ENCODE assay signal across 12 cellular contexts in genomic region chr1:174209347-174210187, GRCh38.
A peak's percentile ranks its signal among the peaks of the same experiment; 100 is the strongest.
DNase-seq lines count a peak whose midpoint lies in the region; ATAC-seq lines count a peak whose summit lies in the region.
"Had no signal": no experiment of that assay in that cellular context is flagged by ENCODE, and none has a peak within 500 bp of the region (broad histone marks: within the 10 kb centered on the region; RNA-seq: fewer than 3 reads in every experiment).

No MANE protein-coding gene starts in this region.

- no peaks in the 10 kb centered on the region for H3K27me3 Mint-ChIP-seq in activated naive CD8-positive, alpha-beta T cell treated with anti-CD3 and anti-CD28 coated beads, Interleukin-2, amount 50 U/mL, for 24 hours

- no peak overlapping the region for H3K27ac Mint-ChIP-seq in activated naive CD8-positive, alpha-beta T cell treated with anti-CD3 and anti-CD28 coated beads, Interleukin-2, amount 50 U/mL, for 24 hours

- no peak overlapping the region for H3K4me3 Mint-ChIP-seq in activated naive CD8-positive, alpha-beta T cell treated with anti-CD3 and anti-CD28 coated beads, Interleukin-2, amount 50 U/mL, for 24 hours

- no peak overlapping the region for H3K27ac ChIP-seq in caudate nucleus (ENCODE audit: low read depth, low read length)
- H3K27ac ChIP-seq: epithelial cell of prostate had no signal

- peaks cover 15% of the 10 kb centered on the region for H3K36me3 Mint-ChIP-seq in activated naive CD8-positive, alpha-beta T cell treated with anti-CD3 and anti-CD28 coated beads, Interleukin-2, amount 50 U/mL, for 24 hours (ENCODE audit: low read depth)

- DNase-seq in activated T-cell treated with anti-CD3 and anti-CD28 coated beads for 48 hours (ENCODE audit: low read depth), result peak; percentile 6
- no peak for DNase-seq in activated T-cell treated with anti-CD3 and anti-CD28 coated beads for 4 hours
- no peak for DNase-seq in activated naive CD8-positive, alpha-beta T cell treated with anti-CD3 and anti-CD28 coated beads, Interleukin-2, amount 50 U/mL, for 24 hours
- DNase-seq in hippocampal formation (lab: John Stamatoyannopoulos, UW), result no peak
- DNase-seq in NCI-H1105 (lab: John Stamatoyannopoulos, UW), result no peak
- DNase-seq in caudate nucleus (lab: John Stamatoyannopoulos, UW), result no peak
- DNase-seq: DND-41, NCI-H82 had no signal

- H3K4me1 Mint-ChIP-seq in activated naive CD8-positive, alpha-beta T cell treated with anti-CD3 and anti-CD28 coated beads, Interleukin-2, amount 50 U/mL, for 24 hours, result peaks cover 37% of the 10 kb centered on the region

- H3K9me3 Mint-ChIP-seq in activated naive CD8-positive, alpha-beta T cell treated with anti-CD3 and anti-CD28 coated beads, Interleukin-2, amount 50 U/mL, for 24 hours, result peaks cover 11% of the 10 kb centered on the region

- peak; percentile 78 for ATAC-seq in GM21381 (IDR thresholded peaks at IDR 0.05; ENCODE audit: unreplicated experiment)
- ATAC-seq in HG03060 (IDR thresholded peaks at IDR 0.05; ENCODE audit: low read depth, unreplicated experiment), result peak; percentile 74
- peak; percentile 91 for ATAC-seq in activated naive CD8-positive, alpha-beta T cell treated with anti-CD3 and anti-CD28 coated beads, Interleukin-2, amount 50 U/mL, for 24 hours
- ATAC-seq: HCT116 had no signal
